ENCODE assay signal across 8 cellular contexts in the genomic region with DNA sequence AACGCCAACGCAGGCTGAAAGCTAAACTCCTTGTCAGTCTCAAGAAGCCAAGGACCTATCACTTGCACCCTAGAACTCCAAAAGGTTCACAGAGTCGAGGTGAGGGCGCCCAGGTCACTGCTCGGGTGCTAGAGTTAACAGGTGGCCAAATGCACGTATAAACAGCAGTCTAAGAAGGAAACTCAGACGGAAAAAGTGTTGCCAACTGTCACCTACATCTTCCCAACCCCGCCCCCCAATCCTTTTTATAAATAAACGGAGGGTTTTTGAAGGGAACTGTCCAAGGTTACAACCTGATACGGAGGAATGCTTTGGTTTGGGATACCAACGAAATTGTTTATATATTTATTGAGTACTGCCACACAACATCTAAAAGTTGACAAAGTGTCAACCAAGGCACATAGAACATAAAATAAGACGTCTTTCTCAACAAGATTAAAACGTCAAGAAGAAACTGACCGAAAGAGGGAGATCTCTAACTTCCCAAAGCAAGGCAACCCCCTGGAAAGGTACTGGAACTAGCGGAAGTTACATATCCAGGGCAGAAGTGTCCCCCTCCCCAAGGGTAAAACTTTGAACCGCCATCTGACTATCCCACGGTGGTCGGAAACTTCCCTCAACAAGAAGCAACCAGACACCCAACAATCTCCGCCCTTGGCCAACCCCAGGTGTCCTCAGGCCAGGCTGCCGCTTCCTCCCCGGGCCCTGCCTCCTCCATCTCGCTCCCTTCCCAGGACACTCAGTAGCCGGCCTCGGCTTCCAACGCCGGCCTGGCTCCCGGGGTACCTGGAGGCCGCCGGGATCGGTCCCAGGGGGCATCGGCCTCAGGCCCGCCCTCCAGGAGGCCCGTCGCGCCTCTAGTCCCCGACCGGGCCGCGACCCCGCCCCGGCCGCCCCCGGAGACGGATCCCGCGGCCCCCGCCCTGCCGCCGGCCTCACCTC. TPM values are rescaled to one million over a fixed set of nuclear protein-coding genes. Genes with fewer than 3 reads are reported as not detected.
DNase-seq lines count a peak whose midpoint lies in the region; ATAC-seq and TF ChIP-seq lines count a peak whose summit lies in the region.

No MANE protein-coding gene starts in this region.

- H3K4me1 Mint-ChIP-seq in activated T-helper 2 cell treated with anti-CD3 and anti-CD28 coated beads, Interferon-gamma antibody, Interleukin-2, Interleukin-4, amounts not matched to agents 10 μg/mL and 5 μg/mL and 100 μg/mL, durations not matched to agents 14 hours and 24 hours and 36 hours (ENCODE audit: low read depth), result peaks cover 44% of the 10 kb centered on the region
- H3K4me1 Mint-ChIP-seq in naive thymus-derived CD4-positive, alpha-beta T cell, result peaks cover 37 to 66% (median 61%) of the 10 kb centered on the region in 7 donors

- peak overlapping the region; percentile 88 for H3K4me2 ChIP-seq in OCI-LY1 (ENCODE audit: low read length)

- H3K27me3 Mint-ChIP-seq in activated T-helper 2 cell treated with anti-CD3 and anti-CD28 coated beads, Interferon-gamma antibody, Interleukin-2, Interleukin-4, amounts not matched to agents 10 μg/mL and 5 μg/mL and 100 μg/mL, durations not matched to agents 14 hours and 24 hours and 36 hours (ENCODE audit: low read depth), result no peaks in the 10 kb centered on the region
- no peaks in the 10 kb centered on the region for H3K27me3 Mint-ChIP-seq in naive thymus-derived CD4-positive, alpha-beta T cell

- H3K27me3 ChIP-seq in OCI-LY1 (ENCODE audit: insufficient read depth, low read length) (no peaks in the 10 kb centered on the region), testis (no peaks in the 10 kb centered on the region)
- H3K27me3 ChIP-seq in naive thymus-derived CD4-positive, alpha-beta T cell (ENCODE audit: control insufficient read depth in 2 of 2, insufficient read depth in 2 of 2, low read length in 2 of 2), result no peaks in the 10 kb centered on the region

- H3K9me2 ChIP-seq in OCI-LY1 (ENCODE audit: low read depth, low read length), result no peaks in the 10 kb centered on the region

- intact Hi-C loops in activated T-helper 2 cell treated with anti-CD3 and anti-CD28 coated beads, Interferon-gamma antibody, Interleukin-2, Interleukin-4, amounts not matched to agents 10 μg/mL and 5 μg/mL and 100 μg/mL, durations not matched to agents 14 hours and 24 hours and 36 hours (cut with micrococcal nuclease), result loop anchor here (2.0 to 5.0 kb wide), 3 partner anchors 35 to 253 kb away; a partner anchor contains a TSS
- intact Hi-C loops in naive thymus-derived CD4-positive, alpha-beta T cell (cut with micrococcal nuclease), result loop anchor here (1.0 to 10.0 kb wide), 9 partner anchors 23 to 412 kb away; a partner anchor contains a TSS
- intact Hi-C loops in testis (cut with DNase I; ENCODE audit: low total_unique reads), result no loop called here

- POLR2A ChIA-PET in naive thymus-derived CD4-positive, alpha-beta T cell (lab: Charles Lee), result interaction anchor here (0.8 to 3.4 kb wide), 10 partner anchors 23 to 253 kb away, joined by 3 to 20 read pairs (median 4); a partner anchor contains a TSS

- 1 to 2% methylated on average over 25 to 31 of the region's 49 CpGs for WGBS in testis, 2 donors

- peak overlapping the region; percentile 96 for H3K27ac Mint-ChIP-seq in activated T-helper 2 cell treated with anti-CD3 and anti-CD28 coated beads, Interferon-gamma antibody, Interleukin-2, Interleukin-4, amounts not matched to agents 10 μg/mL and 5 μg/mL and 100 μg/mL, durations not matched to agents 14 hours and 24 hours and 36 hours
- peak overlapping the region; percentile 92 to 99 (median 95) for H3K27ac Mint-ChIP-seq in naive thymus-derived CD4-positive, alpha-beta T cell

- peak overlapping the region; percentile 94 for H3K9ac ChIP-seq in OCI-LY1 (ENCODE audit: low read length)

- no peak for DNase-seq in AG09309 (ENCODE audit: low read depth)
- DNase-seq in activated T-helper 2 cell treated with anti-CD3 and anti-CD28 coated beads, Interferon-gamma antibody, Interleukin-2, Interleukin-4, amounts not matched to agents 10 μg/mL and 5 μg/mL and 100 μg/mL, durations not matched to agents 14 hours and 24 hours and 36 hours (ENCODE audit: low spot score), result peak; percentile 44
- DNase-seq in fibroblast of pulmonary artery (ENCODE audit: low read depth), result peak; percentile 44
- peak; percentile 23 to 56 (median 29) for DNase-seq in naive thymus-derived CD4-positive, alpha-beta T cell
- DNase-seq in testis, result peak; percentile 43

- H3K36me3 Mint-ChIP-seq in activated T-helper 2 cell treated with anti-CD3 and anti-CD28 coated beads, Interferon-gamma antibody, Interleukin-2, Interleukin-4, amounts not matched to agents 10 μg/mL and 5 μg/mL and 100 μg/mL, durations not matched to agents 14 hours and 24 hours and 36 hours (ENCODE audit: low read depth), result peaks cover 10% of the 10 kb centered on the region
- H3K36me3 Mint-ChIP-seq in naive thymus-derived CD4-positive, alpha-beta T cell, result peaks cover 0 to 5% (median 0%) of the 10 kb centered on the region in 5 donors

- ATAC-seq in GM18517 (IDR thresholded peaks at IDR 0.05; ENCODE audit: unreplicated experiment), result peak; percentile 16
- ATAC-seq in HG03039 (IDR thresholded peaks at IDR 0.05; ENCODE audit: unreplicated experiment), result peak; percentile 23
- no peak for ATAC-seq in naive thymus-derived CD4-positive, alpha-beta T cell

- peak overlapping the region; percentile 93 for H3K4me3 Mint-ChIP-seq in activated T-helper 2 cell treated with anti-CD3 and anti-CD28 coated beads, Interferon-gamma antibody, Interleukin-2, Interleukin-4, amounts not matched to agents 10 μg/mL and 5 μg/mL and 100 μg/mL, durations not matched to agents 14 hours and 24 hours and 36 hours (ENCODE audit: low read depth)
- peak overlapping the region; percentile 87 to 99 (median 96) for H3K4me3 Mint-ChIP-seq in naive thymus-derived CD4-positive, alpha-beta T cell

- peak overlapping the region; percentile 86 for H3K27ac ChIP-seq in OCI-LY1 (ENCODE audit: low read depth, low read length, poor library complexity, severe bottlenecking)
- H3K27ac ChIP-seq in naive thymus-derived CD4-positive, alpha-beta T cell (ENCODE audit: low read depth, low read length), result peak overlapping the region; percentile 96
- peak overlapping the region; percentile 99 to 100 for H3K27ac ChIP-seq in testis

- no peaks in the 10 kb centered on the region for H3K9me3 Mint-ChIP-seq in activated T-helper 2 cell treated with anti-CD3 and anti-CD28 coated beads, Interferon-gamma antibody, Interleukin-2, Interleukin-4, amounts not matched to agents 10 μg/mL and 5 μg/mL and 100 μg/mL, durations not matched to agents 14 hours and 24 hours and 36 hours
- H3K9me3 Mint-ChIP-seq in naive thymus-derived CD4-positive, alpha-beta T cell, result no peaks in the 10 kb centered on the region

- no peak overlapping the region for H2AFZ ChIP-seq in OCI-LY1 (ENCODE audit: low read length)

- H3K4me1 ChIP-seq in OCI-LY1 (ENCODE audit: insufficient read depth, low read length, severe bottlenecking) (peaks cover 41% of the 10 kb centered on the region), testis (peaks cover 17% of the 10 kb centered on the region)
- peaks cover 28 to 35% of the 10 kb centered on the region in 2 donors for H3K4me1 ChIP-seq in naive thymus-derived CD4-positive, alpha-beta T cell (ENCODE audit: control insufficient read depth in 2 of 2, insufficient read depth in 2 of 2, low read length in 2 of 2)

- peaks cover 50% of the 10 kb centered on the region for H3K79me2 ChIP-seq in OCI-LY1 (ENCODE audit: insufficient read depth, low read length)

- H3F3A ChIP-seq in OCI-LY1 (ENCODE audit: insufficient read depth, low read length), result no peaks in the 10 kb centered on the region

- CTCF ChIA-PET in naive thymus-derived CD4-positive, alpha-beta T cell (lab: Charles Lee), result interaction anchor here (0.6 to 3.2 kb wide), 3 partner anchors 10 to 120 kb away, joined by 4 to 11 read pairs (median 4); no protein-coding TSS in a partner anchor

- H3K9me3 ChIP-seq in OCI-LY1 (ENCODE audit: low read length), result no peaks in the 10 kb centered on the region
- H3K9me3 ChIP-seq in naive thymus-derived CD4-positive, alpha-beta T cell (ENCODE audit: control insufficient read depth in 2 of 3, low read length in 3 of 3), result no peaks in the 10 kb centered on the region
- H3K9me3 ChIP-seq in testis, result no peaks in the 10 kb centered on the region

- peak overlapping the region; percentile 96 for H3K4me3 ChIP-seq in AG09309 (ENCODE audit: control insufficient read depth, low read depth, low read length)
- peak overlapping the region; percentile 92 for H3K4me3 ChIP-seq in OCI-LY1 (ENCODE audit: low read depth, low read length, poor library complexity, severe bottlenecking)
- H3K4me3 ChIP-seq in fibroblast of pulmonary artery (replicated peaks; ENCODE audit: low read depth, low read length), result peak overlapping the region; percentile 95
- H3K4me3 ChIP-seq in naive thymus-derived CD4-positive, alpha-beta T cell (ENCODE audit: low read length), result peak overlapping the region; percentile 97
- H3K4me3 ChIP-seq in testis, result peak overlapping the region; percentile 97 to 99

- TF ChIP-seq CTCF in AG09309 (IDR thresholded peaks at IDR 0.05; ENCODE audit: control insufficient read depth, insufficient read depth, low read depth, low read length, missing control alignments) (peak; percentile 25), OCI-LY1 (IDR thresholded peaks at IDR 0.05; ENCODE audit: low read length) (peak; percentile 21; the same call in 1 of the 2 replicates), fibroblast of pulmonary artery (IDR thresholded peaks at IDR 0.05; ENCODE audit: low read length, missing control alignments) (peak; percentile 29), testis (IDR thresholded peaks at IDR 0.05) (no peak)

- H3K36me3 ChIP-seq in OCI-LY1 (ENCODE audit: insufficient read depth, low read length) (no peaks in the 10 kb centered on the region), testis (ENCODE audit: low read depth, missing control alignments) (no peaks in the 10 kb centered on the region)
- H3K36me3 ChIP-seq in naive thymus-derived CD4-positive, alpha-beta T cell (ENCODE audit: control insufficient read depth in 2 of 3, insufficient read depth in 3 of 3, low read length in 3 of 3), result no peaks in the 10 kb centered on the region

- no peak for TF ChIP-seq POLR2A in testis (IDR thresholded peaks at IDR 0.05)

- H4K20me1 ChIP-seq in OCI-LY1 (ENCODE audit: insufficient read depth, low read length), result no peaks in the 10 kb centered on the region

RNA-seq across cellular contexts. Expression of a gene that starts 1.0 kb away (rescaled TPM):
- total RNA-seq in activated T-helper 2 cell treated with anti-CD3 and anti-CD28 coated beads, Interferon-gamma antibody, Interleukin-2, Interleukin-4, amounts not matched to agents 10 μg/mL and 5 μg/mL and 100 μg/mL, durations not matched to agents 14 hours and 24 hours and 36 hours, result 48.1 and 48.3 TPM in 2 replicates
- total RNA-seq in naive thymus-derived CD4-positive, alpha-beta T cell, result 10 to 100 TPM; 52.6 to 73.4 (median 54.9) TPM
- polyA plus RNA-seq in naive thymus-derived CD4-positive, alpha-beta T cell, result 1 to 10 TPM; 3.3 to 5.9 TPM
- 100 to 1,000 TPM; 157 to 165 TPM for total RNA-seq in testis
- polyA plus RNA-seq in testis (ENCODE audit: insufficient read depth, low read depth, low replicate concordance), result 159 TPM

RNA-seq across cellular contexts. Expression of a gene that starts 33.7 kb away (rescaled TPM):
- 360 and 373 TPM in 2 replicates for total RNA-seq in activated T-helper 2 cell treated with anti-CD3 and anti-CD28 coated beads, Interferon-gamma antibody, Interleukin-2, Interleukin-4, amounts not matched to agents 10 μg/mL and 5 μg/mL and 100 μg/mL, durations not matched to agents 14 hours and 24 hours and 36 hours
- total RNA-seq in naive thymus-derived CD4-positive, alpha-beta T cell, result 100 to 1,000 TPM in 1 of 5 experiments, 10 to 100 TPM in 4; 13.4 to 159 (median 20.1) TPM
- polyA plus RNA-seq in naive thymus-derived CD4-positive, alpha-beta T cell, result 10 to 100 TPM; 58.9 to 59.7 TPM
- total RNA-seq in testis, result 10 to 100 TPM; 37.3 to 53.7 TPM
- polyA plus RNA-seq in testis (ENCODE audit: insufficient read depth, low read depth, low replicate concordance), result 52.3 TPM

RNA-seq across cellular contexts. Expression of a gene that starts 46.5 kb away (rescaled TPM):
- 708 and 735 TPM in 2 replicates for total RNA-seq in activated T-helper 2 cell treated with anti-CD3 and anti-CD28 coated beads, Interferon-gamma antibody, Interleukin-2, Interleukin-4, amounts not matched to agents 10 μg/mL and 5 μg/mL and 100 μg/mL, durations not matched to agents 14 hours and 24 hours and 36 hours
- total RNA-seq in naive thymus-derived CD4-positive, alpha-beta T cell, result 100 to 1,000 TPM; 133 to 457 (median 179) TPM
- polyA plus RNA-seq in naive thymus-derived CD4-positive, alpha-beta T cell, result 100 to 1,000 TPM; 255 to 280 TPM
- 100 to 1,000 TPM; 105 to 169 TPM for total RNA-seq in testis
- polyA plus RNA-seq in testis (ENCODE audit: insufficient read depth, low read depth, low replicate concordance), result 196 TPM

Comparison
In these comparisons a context has a peak if more than half of its experiments do, and no peak if none do; other contexts are left out.
1. CTCF ChIP-seq: peak in AG09309 (single experiment), OCI-LY1 (single experiment) and fibroblast of pulmonary artery (single experiment); none in testis (0 of 3).
2. Peak in every context shown above with its lines, with median percentiles within 50 percentile points of each other: H3K4me3 ChIP-seq and H3K27ac ChIP-seq.